In the genomic region with DNA sequence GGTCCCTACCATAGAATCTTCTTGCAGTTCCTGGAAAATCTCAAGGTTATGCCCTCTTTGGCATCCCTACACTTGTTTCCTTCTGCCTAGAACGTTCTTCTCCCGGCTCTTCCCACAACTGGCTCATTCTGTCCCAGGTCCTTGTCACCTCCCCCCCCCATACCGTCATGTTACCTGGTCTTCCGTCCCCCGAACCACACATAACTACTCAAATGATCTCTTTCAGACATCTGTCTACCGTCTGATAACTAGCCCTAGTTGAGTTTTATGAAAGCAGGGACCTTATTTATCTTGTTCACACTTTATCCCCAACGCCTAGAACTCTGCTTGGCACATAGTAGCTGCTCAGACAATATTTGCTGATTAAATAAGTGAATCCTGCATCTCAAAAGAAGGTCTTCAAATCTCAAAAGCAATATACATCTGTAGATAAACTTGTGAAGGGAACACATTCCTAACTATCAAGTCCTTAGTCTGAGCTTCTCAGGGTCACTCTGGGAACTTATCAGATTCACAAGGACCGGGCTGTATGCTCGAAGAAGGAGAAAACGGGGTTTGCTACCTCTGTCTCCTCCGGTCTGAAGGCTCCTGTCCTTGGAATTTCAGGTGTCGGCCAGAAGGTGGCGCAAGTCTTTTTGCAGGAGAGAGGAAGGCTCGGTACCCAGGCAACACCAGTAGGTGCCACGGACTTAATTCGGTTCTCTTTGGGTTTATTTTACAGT, we compare ENCODE assay signal across 8 cellular contexts. TPM values are rescaled to one million over a fixed set of nuclear protein-coding genes. Genes with fewer than 3 reads are reported as not detected.
DNase-seq lines count a peak whose midpoint lies in the region; ATAC-seq and TF ChIP-seq lines count a peak whose summit lies in the region.

No MANE protein-coding gene starts in this region.

- DNase-seq in 8988T (peak; percentile 79), GM13977 (ENCODE audit: low spot score) (peak; percentile 83), NCI-H2196 treated with DMSO at 0.1 percent for 48 hours (lab: John Stamatoyannopoulos, UW; ENCODE audit: unreplicated experiment) (peak; percentile 5), cerebellar cortex (ENCODE audit: low spot score) (peak; percentile 71), right lobe of liver (peak; percentile 69 to 74 (median 73))
- DNase-seq in activated CD4-positive, CD25-positive, alpha-beta regulatory T cell treated with anti-CD3 and anti-CD28 coated beads, Interleukin-2, amount 50 U/mL, for 72 hours = peak; percentile 74
- DNase-seq in stimulated activated CD4-positive, alpha-beta T cell treated with anti-CD3 and anti-CD28 coated beads, Interleukin-4, amount 100 ng/mL, for 48 hours (ENCODE audit: low read depth in 2 of 2) = peak; percentile 73

- no peaks in the 10 kb centered on the region for H3K27me3 ChIP-seq in right lobe of liver

- TF ChIP-seq POLR2A in right lobe of liver (IDR thresholded peaks at IDR 0.05) = no peak

- intact Hi-C loops in right lobe of liver (cut with DNase I) = loop anchor here in 1 of 2 donors (2.0 kb wide), 1 partner anchor 151 kb away; no protein-coding TSS in a partner anchor

- WGBS in right lobe of liver (ENCODE audit: insufficient coverage, low coverage, low lambda C conversion rate, missing lambda C conversion rate) = 16% methylated on average over 13 of the region's 16 CpGs

- no peaks in the 10 kb centered on the region for H3K9me3 ChIP-seq in right lobe of liver

- H3K4me3 ChIP-seq in right lobe of liver = no peak overlapping the region

- peaks cover 0 to 4% (median 0%) of the 10 kb centered on the region in 4 donors for H3K4me1 ChIP-seq in right lobe of liver

- H3K27ac ChIP-seq in right lobe of liver = peak overlapping the region in 1 of 3 donors; percentile 4

- H3K36me3 ChIP-seq in right lobe of liver = no peaks in the 10 kb centered on the region

- TF ChIP-seq CTCF in GM13977 (IDR thresholded peaks at IDR 0.05; ENCODE audit: extremely low read depth, insufficient read depth, missing control alignments) = peak; percentile 84
- TF ChIP-seq CTCF in right lobe of liver (IDR thresholded peaks at IDR 0.05) = peak; percentile 65 to 85 (median 76)

- in situ Hi-C loops in GM13977 (cut with MboI; ENCODE audit: low pct_unique_long_range_greater_than_20kb, low sequenced_read_pairs, unreplicated experiment) = no loop called here

- ATAC-seq in HG02973 (IDR thresholded peaks at IDR 0.05; ENCODE audit: unreplicated experiment) (peak; percentile 82), right lobe of liver (peak; percentile 72 to 74 (median 74))

RNA-seq across cellular contexts. Expression of a gene that starts 30.0 kb away (rescaled TPM):
- total RNA-seq in right lobe of liver = 10 to 100 TPM in 3 of 6 experiments, 1 to 10 TPM in 3; 4.4 to 20.5 (median 10.1) TPM

RNA-seq across cellular contexts. Expression of a gene that starts 34.8 kb away (rescaled TPM):
- not detected for total RNA-seq in right lobe of liver

Comparison
In these comparisons a context has a peak if more than half of its experiments do, and no peak if none do; other contexts are left out.
1. DNase-seq: peak in every context shown above with its lines; median percentile 83 in GM13977; 79 in 8988T; 74 in activated CD4-positive, CD25-positive, alpha-beta regulatory T cell treated with anti-CD3 and anti-CD28 coated beads, Interleukin-2, amount 50 U/mL, for 72 hours; 73 in right lobe of liver; 73 in stimulated activated CD4-positive, alpha-beta T cell treated with anti-CD3 and anti-CD28 coated beads, Interleukin-4, amount 100 ng/mL, for 48 hours; 71 in cerebellar cortex; 5 in NCI-H2196 treated with DMSO at 0.1 percent for 48 hours.